Comparison of ENCODE assay signal across 19 cellular contexts in genomic region chr21:45347712-45348477, GRCh38. TPM values are rescaled to one million over a fixed set of nuclear protein-coding genes. Genes with fewer than 3 reads are reported as not detected.
DNase-seq lines count a peak whose midpoint lies in the region; ATAC-seq, FAIRE-seq and TF ChIP-seq lines count a peak whose summit lies in the region.
"Had no signal": no experiment of that assay in that cellular context is flagged by ENCODE, and none has a peak within 500 bp of the region (broad histone marks: within the 10 kb centered on the region; RNA-seq: fewer than 3 reads in every experiment).

No MANE protein-coding gene starts in this region.

- no peaks in the 10 kb centered on the region for H3K9me3 Mint-ChIP-seq in astrocyte (ENCODE audit: unreplicated experiment)
- H3K9me3 Mint-ChIP-seq in activated CD8-positive, alpha-beta T cell treated with anti-CD3 and anti-CD28 coated beads, Interleukin-2, amount 10 ng/mL, durations not matched to agents 7 days and 5 days (ENCODE audit: insufficient read depth), result no peaks in the 10 kb centered on the region
- H3K9me3 Mint-ChIP-seq: natural killer cell had no signal

- no peak for ATAC-seq in activated CD8-positive, alpha-beta T cell treated with anti-CD3 and anti-CD28 coated beads, Interleukin-2, amount 10 ng/mL, durations not matched to agents 7 days and 5 days
- no peak for ATAC-seq in HG02763 (IDR thresholded peaks at IDR 0.05; ENCODE audit: unreplicated experiment)
- ATAC-seq: body of pancreas, natural killer cell had no signal

- H4K20me1 ChIP-seq in GM23248 (ENCODE audit: insufficient read depth) (no peaks in the 10 kb centered on the region), astrocyte (ENCODE audit: insufficient read depth, low read length) (no peaks in the 10 kb centered on the region)

- H3K9ac ChIP-seq in GM23248 (no peak overlapping the region), astrocyte (ENCODE audit: low read length) (no peak overlapping the region), skeletal muscle tissue (ENCODE audit: low read depth in 1 of 3, low read length in 3 of 3) (no peak overlapping the region)

- peaks cover 7% of the 10 kb centered on the region for H3K27me3 Mint-ChIP-seq in astrocyte (ENCODE audit: low read depth, unreplicated experiment)
- H3K27me3 Mint-ChIP-seq in activated CD8-positive, alpha-beta T cell treated with anti-CD3 and anti-CD28 coated beads, Interleukin-2, amount 10 ng/mL, durations not matched to agents 7 days and 5 days (ENCODE audit: low read depth), result no peaks in the 10 kb centered on the region

- H2AFZ ChIP-seq in GM23248 (no peak overlapping the region), astrocyte (ENCODE audit: low read depth, low read length) (peak overlapping the region; percentile 45)

- H3F3A ChIP-seq in GM23248 (ENCODE audit: insufficient read depth), result no peaks in the 10 kb centered on the region

- FAIRE-seq in astrocyte (lab: Jason Lieb, UNC), result no peak
- FAIRE-seq: GM12892 had no signal

- no peak overlapping the region for H3K27ac Mint-ChIP-seq in astrocyte (ENCODE audit: unreplicated experiment)
- no peak overlapping the region for H3K27ac Mint-ChIP-seq in activated CD8-positive, alpha-beta T cell treated with anti-CD3 and anti-CD28 coated beads, Interleukin-2, amount 10 ng/mL, durations not matched to agents 7 days and 5 days
- H3K27ac Mint-ChIP-seq: natural killer cell had no signal

- peak; percentile 34 for DNase-seq in GM23248
- no peak for DNase-seq in astrocyte (ENCODE audit: low read depth)
- DNase-seq in islet precursor cell, result peak; percentile 47
- DNase-seq in activated CD8-positive, alpha-beta T cell treated with anti-CD3 and anti-CD28 coated beads, Interleukin-2, amount 10 ng/mL, durations not matched to agents 7 days and 5 days, result no peak
- DNase-seq in occipital lobe (lab: John Stamatoyannopoulos, UW), result no peak
- no peak for DNase-seq in epidermal melanocyte (ENCODE audit: insufficient read length, low spot score)
- DNase-seq: activated CD4-positive, alpha-beta T cell treated with anti-CD3 and anti-CD28 coated beads for 1 hour; activated CD8-positive, alpha-beta memory T cell treated with anti-CD3 and anti-CD28 coated beads, Interleukin-2, amount 50 U/mL, for 48 hours; body of pancreas; COR-L47; dermis blood vessel endothelial cell; KBM-7; natural killer cell; NCI-H1105; right lobe of liver had no signal

- H3K9me2 ChIP-seq in GM23248 (ENCODE audit: insufficient read depth), result no peaks in the 10 kb centered on the region

- in situ Hi-C loops in GM23248 (cut with MboI), result no loop called here

- H3K4me1 ChIP-seq in GM23248 (ENCODE audit: insufficient read depth) (0 out of 2 replicates have a peak, but pooled peaks cover 4% of the 10 kb centered on the region), astrocyte (ENCODE audit: insufficient read depth, low read length) (no peaks in the 10 kb centered on the region), skeletal muscle tissue (ENCODE audit: control insufficient read depth in 3 of 3, insufficient read depth in 3 of 3, low read length in 3 of 3) (peaks cover 11 to 27% (median 22%) of the 10 kb centered on the region in 3 donors)
- H3K4me1 ChIP-seq: right lobe of liver had no signal

- no peak overlapping the region for H3K4me2 ChIP-seq in GM23248 (ENCODE audit: unreplicated experiment)
- H3K4me2 ChIP-seq in astrocyte (ENCODE audit: low read length), result no peak overlapping the region

- CTCF ChIA-PET in activated CD8-positive, alpha-beta T cell treated with anti-CD3 and anti-CD28 coated beads, Interleukin-2, amount 10 ng/mL, durations not matched to agents 7 days and 5 days (lab: Charles Lee), result no interaction called here

- POLR2A ChIA-PET in activated CD8-positive, alpha-beta T cell treated with anti-CD3 and anti-CD28 coated beads, Interleukin-2, amount 10 ng/mL, durations not matched to agents 7 days and 5 days (lab: Charles Lee), result no interaction called here

- TF ChIP-seq CTCF in astrocyte (IDR thresholded peaks at IDR 0.05; ENCODE audit: insufficient read depth, low read depth, low read length), result no peak

- no peak overlapping the region for H3K27ac ChIP-seq in GM23248
- no peak overlapping the region for H3K27ac ChIP-seq in astrocyte (ENCODE audit: low read depth, low read length)
- H3K27ac ChIP-seq in skeletal muscle tissue (ENCODE audit: low read depth, low read length), result peak overlapping the region; percentile 13
- H3K27ac ChIP-seq: right lobe of liver had no signal

- H3K79me2 ChIP-seq in GM23248 (ENCODE audit: insufficient read depth), result no peaks in the 10 kb centered on the region
- no peaks in the 10 kb centered on the region for H3K79me2 ChIP-seq in astrocyte (ENCODE audit: insufficient read depth, low read length)

- WGBS in GM23248 (ENCODE audit: low coverage in 1 of 2, low lambda C conversion rate in 2 of 2, missing lambda C conversion rate in 2 of 2), 2 experiments, result 35 to 44% methylated on average over 23 to 25 of the region's 25 CpGs

- no peaks in the 10 kb centered on the region for H3K36me3 ChIP-seq in GM23248 (ENCODE audit: low read depth)
- H3K36me3 ChIP-seq in astrocyte (ENCODE audit: insufficient read depth, low read length), result no peaks in the 10 kb centered on the region
- H3K36me3 ChIP-seq in skeletal muscle tissue (ENCODE audit: control insufficient read depth in 3 of 3, insufficient read depth in 3 of 3, low read length in 3 of 3), result no peaks in the 10 kb centered on the region
- H3K36me3 ChIP-seq: right lobe of liver had no signal

- H3K36me3 Mint-ChIP-seq in astrocyte (ENCODE audit: low read depth, unreplicated experiment), result no peaks in the 10 kb centered on the region
- no peaks in the 10 kb centered on the region for H3K36me3 Mint-ChIP-seq in activated CD8-positive, alpha-beta T cell treated with anti-CD3 and anti-CD28 coated beads, Interleukin-2, amount 10 ng/mL, durations not matched to agents 7 days and 5 days (ENCODE audit: low read depth)
- H3K36me3 Mint-ChIP-seq: natural killer cell had no signal

- H3K27me3 ChIP-seq in GM23248 (replicated peaks; ENCODE audit: insufficient read depth), result peaks cover 3% of the 10 kb centered on the region; the same call in 1 of the 2 replicates
- no peaks in the 10 kb centered on the region for H3K27me3 ChIP-seq in astrocyte (ENCODE audit: insufficient read depth, low read length)
- H3K27me3 ChIP-seq in skeletal muscle tissue (ENCODE audit: control insufficient read depth in 3 of 3, insufficient read depth in 3 of 3, low read length in 3 of 3), result peaks cover 12 to 19% (median 18%) of the 10 kb centered on the region in 3 donors
- H3K27me3 ChIP-seq: body of pancreas, right lobe of liver had no signal

- H3K4me1 Mint-ChIP-seq in astrocyte (ENCODE audit: low read depth, unreplicated experiment), result peaks cover 3% of the 10 kb centered on the region
- H3K4me1 Mint-ChIP-seq in activated CD8-positive, alpha-beta T cell treated with anti-CD3 and anti-CD28 coated beads, Interleukin-2, amount 10 ng/mL, durations not matched to agents 7 days and 5 days (ENCODE audit: low read depth), result no peaks in the 10 kb centered on the region
- H3K4me1 Mint-ChIP-seq: natural killer cell had no signal

- no peak overlapping the region for H3K4me3 Mint-ChIP-seq in astrocyte (ENCODE audit: unreplicated experiment)
- no peak overlapping the region for H3K4me3 Mint-ChIP-seq in activated CD8-positive, alpha-beta T cell treated with anti-CD3 and anti-CD28 coated beads, Interleukin-2, amount 10 ng/mL, durations not matched to agents 7 days and 5 days
- H3K4me3 Mint-ChIP-seq: natural killer cell had no signal

- H3K9me3 ChIP-seq in GM23248 (ENCODE audit: low read depth) (no peaks in the 10 kb centered on the region), astrocyte (ENCODE audit: insufficient read depth, low read depth, low read length) (no peaks in the 10 kb centered on the region), skeletal muscle tissue (ENCODE audit: control insufficient read depth in 3 of 3, low read length in 3 of 3) (no peaks in the 10 kb centered on the region)
- H3K9me3 ChIP-seq: body of pancreas, right lobe of liver had no signal

- H3K4me3 ChIP-seq in GM23248, result no peak overlapping the region
- H3K4me3 ChIP-seq in astrocyte (ENCODE audit: insufficient read depth, low read depth, low read length), result no peak overlapping the region
- no peak overlapping the region for H3K4me3 ChIP-seq in skeletal muscle tissue (ENCODE audit: low read length in 3 of 3)
- H3K4me3 ChIP-seq: body of pancreas, lung, right lobe of liver had no signal

RNA-seq across cellular contexts. Expression of gene COL18A1, which starts 57.1 kb away (rescaled TPM):
- total RNA-seq in GM23248 (2014; rRNA removed; shearing (Covaris generic)), result 24.2 and 30.5 TPM in 2 replicates
- polyA plus RNA-seq in GM23248 (2016; fragmentation: Nextera tagmentation; extraction: Ambion mirVana), result 1.7 and 1.8 TPM in 2 replicates
- total RNA-seq in astrocyte (616 and 692 TPM in 2 replicates), skeletal muscle tissue (59.0 TPM), occipital lobe (15.4 TPM)
- total RNA-seq in activated CD8-positive, alpha-beta T cell treated with anti-CD3 and anti-CD28 coated beads, Interleukin-2, amount 10 ng/mL, durations not matched to agents 7 days and 5 days, result 10 to 100 TPM; 24.1 to 28.7 TPM

Comparison
In these comparisons a context has a peak if more than half of its experiments do, and no peak if none do; other contexts are left out.
1. DNase-seq: peak in GM23248 (single experiment) and islet precursor cell (single experiment); none in astrocyte (single experiment), activated CD8-positive, alpha-beta T cell treated with anti-CD3 and anti-CD28 coated beads, Interleukin-2, amount 10 ng/mL, durations not matched to agents 7 days and 5 days (single experiment), occipital lobe (single experiment) and epidermal melanocyte (single experiment).
2. RNA of gene COL18A1, which starts 57.1 kb away (total RNA-seq): 616 to 692 TPM in astrocyte; 59.0 TPM in skeletal muscle tissue (single experiment), 24.2 to 30.5 TPM in GM23248, 24.1 to 28.7 TPM in activated CD8-positive, alpha-beta T cell treated with anti-CD3 and anti-CD28 coated beads, Interleukin-2, amount 10 ng/mL, durations not matched to agents 7 days and 5 days and 15.4 TPM in occipital lobe (single experiment); every median in the first group is over 10 times any median in the second.